Comparison of ENCODE assay signal across 12 cellular contexts in the genomic region with DNA sequence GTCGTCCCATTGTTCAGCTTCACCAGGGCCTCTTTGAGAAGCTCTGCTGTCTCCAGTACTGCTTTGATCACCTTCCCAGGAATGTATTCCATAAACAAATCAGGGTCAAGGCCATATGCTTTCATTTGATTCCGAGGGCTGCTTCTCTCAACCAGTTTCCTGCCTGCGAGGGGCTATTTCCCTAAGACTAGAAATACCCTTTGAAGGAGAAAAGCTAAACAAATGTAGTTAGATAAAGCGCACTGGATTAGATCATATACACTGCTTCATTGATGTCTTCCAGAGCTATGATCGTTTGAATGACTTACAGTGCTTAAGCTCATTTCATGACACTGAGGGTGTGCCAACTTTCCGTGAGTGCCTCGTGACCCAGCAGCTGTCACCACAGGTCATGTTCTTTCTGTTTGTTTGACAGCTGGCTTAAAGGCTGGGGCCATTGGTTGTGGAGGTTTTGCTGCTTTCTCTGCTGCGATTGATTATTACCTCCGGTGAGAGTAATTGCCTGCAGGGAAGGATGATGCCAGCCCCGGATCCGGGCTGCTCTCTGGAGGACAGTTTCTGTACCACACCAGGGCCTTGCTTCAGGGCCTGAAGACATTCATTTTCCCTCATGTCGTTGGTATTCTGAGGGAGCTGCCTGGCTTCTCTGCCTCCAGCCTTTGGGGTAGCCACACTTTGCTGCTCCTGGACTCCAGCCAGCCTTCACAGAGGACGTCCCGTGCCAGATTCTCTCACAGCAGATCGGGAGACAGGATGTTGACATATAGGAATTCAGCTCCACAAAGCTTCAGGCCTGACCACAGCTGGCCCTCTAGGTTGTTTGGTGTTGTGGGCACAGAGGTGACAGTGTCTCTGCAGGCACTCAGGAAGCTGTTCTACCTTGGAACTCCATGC.
DNase-seq lines count a peak whose midpoint lies in the region; ATAC-seq lines count a peak whose summit lies in the region.
"Had no signal": no experiment of that assay in that cellular context is flagged by ENCODE, and none has a peak within 500 bp of the region (broad histone marks: within the 10 kb centered on the region; RNA-seq: fewer than 3 reads in every experiment).

No MANE protein-coding gene starts in this region.

- H3K27ac Mint-ChIP-seq in central memory CD8-positive, alpha-beta T cell (ENCODE audit: low read depth) = peak overlapping the region; percentile 65

- H3K9ac ChIP-seq in stomach smooth muscle (ENCODE audit: low read length in 2 of 2) = peak overlapping the region in 1 of 2 donors; percentile 29

- no peaks in the 10 kb centered on the region for H3K27me3 ChIP-seq in stomach smooth muscle (ENCODE audit: control insufficient read depth in 1 of 2, insufficient read depth in 2 of 2, low read length in 2 of 2)
- H3K27me3 ChIP-seq: foreskin keratinocyte, pancreas had no signal

- H3K27me3 Mint-ChIP-seq in central memory CD8-positive, alpha-beta T cell = no peaks in the 10 kb centered on the region

- ATAC-seq in central memory CD8-positive, alpha-beta T cell (replicated peaks; ENCODE audit: extremely low read depth, poor library complexity, severe bottlenecking) = no peak
- no peak for ATAC-seq in HG03135 (IDR thresholded peaks at IDR 0.05; ENCODE audit: unreplicated experiment)
- ATAC-seq in HG02870 (IDR thresholded peaks at IDR 0.05; ENCODE audit: unreplicated experiment) = no peak
- ATAC-seq: pancreas had no signal

- peaks cover 38% of the 10 kb centered on the region for H3K36me3 Mint-ChIP-seq in central memory CD8-positive, alpha-beta T cell (ENCODE audit: insufficient read depth)

- no peak overlapping the region for H3K4me3 Mint-ChIP-seq in central memory CD8-positive, alpha-beta T cell

- peak overlapping the region; percentile 81 for H3K27ac ChIP-seq in stomach smooth muscle (ENCODE audit: low read length)
- H3K27ac ChIP-seq: foreskin keratinocyte, pancreas, SK-N-MC had no signal

- H3K36me3 ChIP-seq in stomach smooth muscle (ENCODE audit: control insufficient read depth in 2 of 2, insufficient read depth in 2 of 2, low read length in 2 of 2) = peaks cover 6 to 29% of the 10 kb centered on the region in 2 donors

- no peak overlapping the region for H3K4me3 ChIP-seq in stomach smooth muscle (ENCODE audit: low read length in 2 of 2)
- H3K4me3 ChIP-seq: pancreas, SK-N-MC had no signal

- H3K9me3 Mint-ChIP-seq in central memory CD8-positive, alpha-beta T cell = no peaks in the 10 kb centered on the region

- DNase-seq in DMS53 (lab: John Stamatoyannopoulos, UW) (peak; percentile 24), DMS53 treated with DMSO at 0.1 percent for 48 hours (lab: John Stamatoyannopoulos, UW; ENCODE audit: unreplicated experiment) (no peak), kidney glomerular epithelial cell (lab: John Stamatoyannopoulos, UW) (peak; percentile 24), NCI-H1436 treated with DMSO at 0.1 percent for 48 hours (lab: John Stamatoyannopoulos, UW) (no peak)
- no peak for DNase-seq in central memory CD8-positive, alpha-beta T cell (ENCODE audit: low spot score in 2 of 2)
- DNase-seq: activated T-cell treated with anti-CD3 and anti-CD28 coated beads, Interleukin-2, amount 50 U/mL, for 1 hour had no signal

- H3K4me1 Mint-ChIP-seq in central memory CD8-positive, alpha-beta T cell = peaks cover 29% of the 10 kb centered on the region

- no peaks in the 10 kb centered on the region for H3K9me3 ChIP-seq in stomach smooth muscle (ENCODE audit: control insufficient read depth in 2 of 2, low read length in 2 of 2)
- H3K9me3 ChIP-seq: pancreas had no signal

- H3K4me1 ChIP-seq in stomach smooth muscle (ENCODE audit: control insufficient read depth, insufficient read depth, low read length) = peaks cover 76% of the 10 kb centered on the region

Comparison
In these comparisons a context has a peak if more than half of its experiments do, and no peak if none do; other contexts are left out.
1. DNase-seq: peak in DMS53 (single experiment) and kidney glomerular epithelial cell (single experiment); none in DMS53 treated with DMSO at 0.1 percent for 48 hours (single experiment), central memory CD8-positive, alpha-beta T cell (0 of 2) and NCI-H1436 treated with DMSO at 0.1 percent for 48 hours (single experiment).